In genomic region chr9:86945868-86946711, GRCh38 we compare ENCODE assay signal across 8 cellular contexts. TPM values are rescaled to one million over a fixed set of nuclear protein-coding genes. Genes with fewer than 3 reads are reported as not detected.
DNase-seq lines count a peak whose midpoint lies in the region; ATAC-seq, FAIRE-seq and TF ChIP-seq lines count a peak whose summit lies in the region.

No MANE protein-coding gene starts in this region.

- peaks cover 35% of the 10 kb centered on the region for H3K27me3 ChIP-seq in CD4-positive, CD25-positive, alpha-beta regulatory T cell (ENCODE audit: control insufficient read depth, insufficient read depth, low read length)
- H3K27me3 ChIP-seq in bronchial epithelial cell (ENCODE audit: control insufficient read depth, insufficient read depth, low read length), result peaks cover 18% of the 10 kb centered on the region
- H3K27me3 ChIP-seq in spleen (replicated peaks in 1 of 7), result peaks cover 0 to 64% (median 25%) of the 10 kb centered on the region in 7 donors

- intact Hi-C loops in spleen (cut with DNase I; ENCODE audit: low total_unique reads), result no loop called here

- H3K4me3 Mint-ChIP-seq in CD4-positive, CD25-positive, alpha-beta regulatory T cell, result peak overlapping the region in 3 of 4 donors; percentile 35 to 82 (median 74)
- H3K4me3 Mint-ChIP-seq in IgD-negative memory B cell (peak overlapping the region; percentile 78 to 90 (median 85)), immature natural killer cell (peak overlapping the region; percentile 78 to 94 (median 85))

- FAIRE-seq in bronchial epithelial cell (lab: Jason Lieb, UNC), result no peak

- no peak overlapping the region for H3K27ac ChIP-seq in CD4-positive, CD25-positive, alpha-beta regulatory T cell (ENCODE audit: insufficient read depth, low read length, poor library complexity, severe bottlenecking)
- peak overlapping the region; percentile 42 to 91 (median 86) for H3K27ac ChIP-seq in spleen

- peak; percentile 36 to 70 (median 68) for DNase-seq in CD4-positive, CD25-positive, alpha-beta regulatory T cell
- DNase-seq in bronchial epithelial cell (ENCODE audit: low read depth) (peak; percentile 56), immature natural killer cell (peak; percentile 63 to 73 (median 70)), spleen (peak; percentile 91), NCI-H1694 (lab: John Stamatoyannopoulos, UW) (no peak)

- peaks cover 52% of the 10 kb centered on the region for H3K27me3 Mint-ChIP-seq in CD4-positive, CD25-positive, alpha-beta regulatory T cell
- peaks cover 20% of the 10 kb centered on the region for H3K27me3 Mint-ChIP-seq in IgD-negative memory B cell
- H3K27me3 Mint-ChIP-seq in immature natural killer cell (ENCODE audit: low read depth in 3 of 3), result peaks cover 9 to 29% (median 25%) of the 10 kb centered on the region in 3 donors

- TF ChIP-seq CTCF in WI38 (IDR thresholded peaks at IDR 0.05; ENCODE audit: low read depth, low read length), result no peak
- TF ChIP-seq CTCF in bronchial epithelial cell (IDR thresholded peaks at IDR 0.05; ENCODE audit: insufficient read depth, low read length, severe bottlenecking), result peak; percentile 16
- TF ChIP-seq CTCF in spleen (IDR thresholded peaks at IDR 0.05 in 8 of 11, conservative IDR thresholded peaks at IDR 0.05 in 3 of 11), result no peak

- H3K4me1 Mint-ChIP-seq in CD4-positive, CD25-positive, alpha-beta regulatory T cell, result peaks cover 6 to 24% (median 12%) of the 10 kb centered on the region in 4 donors
- peaks cover 5 to 12% (median 9%) of the 10 kb centered on the region in 3 donors for H3K4me1 Mint-ChIP-seq in IgD-negative memory B cell
- H3K4me1 Mint-ChIP-seq in immature natural killer cell, result peaks cover 26 to 39% of the 10 kb centered on the region in 2 donors

- peaks cover 0 to 1% (median 0%) of the 10 kb centered on the region in 7 donors for H3K9me3 Mint-ChIP-seq in CD4-positive, CD25-positive, alpha-beta regulatory T cell
- H3K9me3 Mint-ChIP-seq in IgD-negative memory B cell (no peaks in the 10 kb centered on the region), immature natural killer cell (no peaks in the 10 kb centered on the region)

- no peak for TF ChIP-seq POLR2A in spleen (IDR thresholded peaks at IDR 0.05)

- no peaks in the 10 kb centered on the region for H3K36me3 ChIP-seq in CD4-positive, CD25-positive, alpha-beta regulatory T cell (ENCODE audit: control insufficient read depth, insufficient read depth, low read length)
- H3K36me3 ChIP-seq in bronchial epithelial cell (ENCODE audit: control insufficient read depth, insufficient read depth, low read length) (no peaks in the 10 kb centered on the region), spleen (no peaks in the 10 kb centered on the region)

- no peaks in the 10 kb centered on the region for H3K36me3 Mint-ChIP-seq in CD4-positive, CD25-positive, alpha-beta regulatory T cell
- H3K36me3 Mint-ChIP-seq in IgD-negative memory B cell (no peaks in the 10 kb centered on the region), immature natural killer cell (no peaks in the 10 kb centered on the region)

- 0 to 1% (median 1%) methylated on average over 44 to 119 of the region's 119 CpGs for WGBS in spleen, 5 donors

- no peak overlapping the region for H3K27ac Mint-ChIP-seq in CD4-positive, CD25-positive, alpha-beta regulatory T cell
- H3K27ac Mint-ChIP-seq in IgD-negative memory B cell (no peak overlapping the region), immature natural killer cell (peak overlapping the region in 2 of 6 donors; percentile 45 to 46)

- H3K9me3 ChIP-seq in CD4-positive, CD25-positive, alpha-beta regulatory T cell (ENCODE audit: control insufficient read depth in 2 of 2, low read length in 2 of 2), result no peaks in the 10 kb centered on the region
- H3K9me3 ChIP-seq in spleen, result no peaks in the 10 kb centered on the region

- peaks cover 22% of the 10 kb centered on the region for H3K4me1 ChIP-seq in CD4-positive, CD25-positive, alpha-beta regulatory T cell (ENCODE audit: control insufficient read depth, insufficient read depth, low read length, poor library complexity, severe bottlenecking)
- H3K4me1 ChIP-seq in spleen, result peaks cover 7 to 44% (median 30%) of the 10 kb centered on the region in 6 donors

- no peak overlapping the region for H3K4me3 ChIP-seq in CD4-positive, CD25-positive, alpha-beta regulatory T cell (ENCODE audit: low read depth, low read length)
- H3K4me3 ChIP-seq in WI38 (ENCODE audit: low read depth, low read length) (peak overlapping the region; percentile 66), bronchial epithelial cell (ENCODE audit: low read depth, low read length) (peak overlapping the region; percentile 50), spleen (peak overlapping the region; percentile 70 to 99 (median 92))

- ATAC-seq in CD4-positive, CD25-positive, alpha-beta regulatory T cell (ENCODE audit: low read depth in 2 of 2), result peak; percentile 68 to 72
- peak; percentile 44 for ATAC-seq in GM21390 (IDR thresholded peaks at IDR 0.05; ENCODE audit: unreplicated experiment)

RNA-seq across cellular contexts. Expression of gene GAS1, which starts 1.2 kb away (rescaled TPM):
- total RNA-seq in CD4-positive, CD25-positive, alpha-beta regulatory T cell, result 0.12 TPM
- under 1 TPM in 2 of 4 donors, not detected in 2; 0.10 to 0.20 TPM for polyA plus RNA-seq in CD4-positive, CD25-positive, alpha-beta regulatory T cell
- polyA plus RNA-seq in IgD-negative memory B cell (0.26 TPM), immature natural killer cell (1 to 10 TPM; 1.4 to 3.9 (median 3.4) TPM), spleen (1 to 10 TPM; 2.0 to 7.2 (median 2.3) TPM)
- total RNA-seq in bronchial epithelial cell (1.7 and 2.6 TPM in 2 replicates), spleen (10 to 100 TPM in 1 of 7 donors, 1 to 10 TPM in 6; 2.0 to 13.2 (median 6.9) TPM)
